Comparison of ENCODE assay signal across 9 cellular contexts in the genomic region with DNA sequence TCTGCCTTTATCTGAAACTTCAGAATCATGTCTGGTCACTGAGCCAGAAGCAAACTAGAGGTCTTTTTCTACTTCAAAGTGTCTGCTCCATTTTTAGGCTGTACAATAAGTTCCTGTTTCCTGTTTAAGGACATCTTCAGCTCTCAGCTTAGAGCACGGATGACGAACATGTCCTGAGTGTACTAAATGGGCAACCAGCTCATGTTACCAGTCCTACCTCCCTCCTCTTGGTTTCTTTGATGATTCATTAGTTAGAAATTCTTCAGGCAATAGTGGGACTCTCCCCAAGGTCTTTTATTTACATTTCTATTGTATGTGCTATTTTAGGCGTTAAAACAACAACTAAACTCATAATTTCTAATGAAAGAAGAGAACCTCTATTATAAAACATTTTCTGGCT. TPM values are rescaled to one million over a fixed set of nuclear protein-coding genes. Genes with fewer than 3 reads are reported as not detected.
DNase-seq lines count a peak whose midpoint lies in the region; ATAC-seq and TF ChIP-seq lines count a peak whose summit lies in the region.
"Had no signal": no experiment of that assay in that cellular context is flagged by ENCODE, and none has a peak within 500 bp of the region (broad histone marks: within the 10 kb centered on the region; RNA-seq: fewer than 3 reads in every experiment).

No MANE protein-coding gene starts in this region.

- H3K4me1 Mint-ChIP-seq in endothelial cell (ENCODE audit: unreplicated experiment): peaks cover 34% of the 10 kb centered on the region

- no peak for TF ChIP-seq CTCF in endothelial cell (IDR thresholded peaks at IDR 0.05; ENCODE audit: unreplicated experiment)

- H3K27me3 Mint-ChIP-seq in endothelial cell (ENCODE audit: unreplicated experiment): no peaks in the 10 kb centered on the region

- peak overlapping the region; percentile 28 for H3K27ac Mint-ChIP-seq in endothelial cell (ENCODE audit: unreplicated experiment)

- DNase-seq in NAMALWA (ENCODE audit: low spot score) (peak; percentile 35), endothelial cell (ENCODE audit: low spot score) (no peak), skeletal muscle cell (ENCODE audit: low read depth) (peak; percentile 99), NCI-H146 treated with DMSO at 0.1 percent for 48 hours (lab: John Stamatoyannopoulos, UW; ENCODE audit: unreplicated experiment) (no peak), DMS153 (lab: John Stamatoyannopoulos, UW) (no peak)
- DNase-seq: activated T-cell treated with anti-CD3 and anti-CD28 coated beads, Interleukin-2, amount 50 U/mL, for 4 hours; NCI-H1092 had no signal

- H3K4me3 Mint-ChIP-seq in endothelial cell (ENCODE audit: unreplicated experiment): no peak overlapping the region
- H3K4me3 Mint-ChIP-seq: activated T-cell treated with anti-CD3 and anti-CD28 coated beads, Interleukin-2, amount 50 U/mL, for 4 hours had no signal

- H3K36me3 Mint-ChIP-seq in endothelial cell (ENCODE audit: low read depth, unreplicated experiment): no peaks in the 10 kb centered on the region

- ATAC-seq in GM19351 (IDR thresholded peaks at IDR 0.05; ENCODE audit: unreplicated experiment) (peak; percentile 76), HG03175 (IDR thresholded peaks at IDR 0.05; ENCODE audit: unreplicated experiment) (no peak)

- H3K4me3 ChIP-seq in skeletal muscle cell (ENCODE audit: low read depth, low read length): no peak overlapping the region

- no peaks in the 10 kb centered on the region for H3K9me3 Mint-ChIP-seq in endothelial cell (ENCODE audit: unreplicated experiment)
- H3K9me3 Mint-ChIP-seq: activated T-cell treated with anti-CD3 and anti-CD28 coated beads, Interleukin-2, amount 50 U/mL, for 4 hours had no signal

RNA-seq across cellular contexts. Expression of gene ENPEP, which starts 58.0 kb away (rescaled TPM):
- 3.5 TPM for total RNA-seq in endothelial cell (ENCODE audit: unreplicated experiment)
- total RNA-seq: activated T-cell treated with anti-CD3 and anti-CD28 coated beads, Interleukin-2, amount 50 U/mL, for 4 hours had no signal

Comparison
In these comparisons a context has a peak if more than half of its experiments do, and no peak if none do; other contexts are left out.
1. DNase-seq: peak in NAMALWA (single experiment) and skeletal muscle cell (single experiment); none in endothelial cell (single experiment), NCI-H146 treated with DMSO at 0.1 percent for 48 hours (single experiment) and DMS153 (single experiment).